In the genomic region with DNA sequence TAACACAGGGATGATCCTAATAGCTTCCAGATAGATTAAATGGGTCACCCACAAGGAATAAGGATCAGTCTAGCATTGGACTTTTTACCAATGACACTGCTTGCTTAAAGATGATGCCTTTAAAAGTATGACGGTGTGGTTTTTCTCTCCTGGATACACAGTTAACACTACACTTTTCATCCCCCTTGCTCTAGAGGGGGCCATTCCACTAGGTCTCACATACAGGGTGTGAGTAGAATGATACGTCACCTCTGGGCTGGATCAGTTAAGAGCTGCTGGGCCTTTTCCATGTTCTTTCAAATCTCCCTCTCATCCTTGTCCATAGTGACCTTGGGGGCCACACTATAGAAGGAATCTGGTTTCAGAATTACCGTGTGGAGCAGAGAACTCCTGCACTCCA, we compare ENCODE assay signal across 20 cellular contexts.
DNase-seq lines count a peak whose midpoint lies in the region; ATAC-seq and TF ChIP-seq lines count a peak whose summit lies in the region.
"Had no signal": no experiment of that assay in that cellular context is flagged by ENCODE, and none has a peak within 500 bp of the region (broad histone marks: within the 10 kb centered on the region; RNA-seq: fewer than 3 reads in every experiment).

No MANE protein-coding gene starts in this region.

- no peak overlapping the region for H2BK5ac ChIP-seq in H9 (ENCODE audit: insufficient read length, low read length)

- H3K9me3 Mint-ChIP-seq in H9 = no peaks in the 10 kb centered on the region
- H3K9me3 Mint-ChIP-seq in endodermal cell = no peaks in the 10 kb centered on the region
- no peaks in the 10 kb centered on the region for H3K9me3 Mint-ChIP-seq in stimulated activated naive B cell treated with anti-CD40 and anti-IgM and Interleukin-4, amounts not matched to agents 10 μg/mL and 1 μg/mL and 100 μg/mL, for 72 hours
- peaks cover 0 to 3% (median 0%) of the 10 kb centered on the region in 11 donors for H3K9me3 Mint-ChIP-seq in naive thymus-derived CD4-positive, alpha-beta T cell
- H3K9me3 Mint-ChIP-seq: CD4-positive, CD25-positive, alpha-beta regulatory T cell; CD8-positive, alpha-beta memory T cell; HFFc6 had no signal

- ATAC-seq in stimulated activated naive B cell treated with anti-CD40 and anti-IgM and Interleukin-4, amounts not matched to agents 10 μg/mL and 1 μg/mL and 100 μg/mL, for 72 hours (replicated peaks) = no peak
- no peak for ATAC-seq in naive thymus-derived CD4-positive, alpha-beta T cell
- ATAC-seq: A549 had no signal

- no peak overlapping the region for H2BK12ac ChIP-seq in H9 (ENCODE audit: insufficient read length, low read depth, low read length)

- CTCF ChIA-PET in naive thymus-derived CD4-positive, alpha-beta T cell (lab: Charles Lee) = no interaction called here

- no peak overlapping the region for H3K4me3 ChIP-seq in BE2C (ENCODE audit: low read depth, low read length)
- no peak overlapping the region for H3K4me3 ChIP-seq in OCI-LY3 (ENCODE audit: low read length)
- H3K4me3 ChIP-seq in endodermal cell (ENCODE audit: low read length) = no peak overlapping the region
- H3K4me3 ChIP-seq in naive thymus-derived CD4-positive, alpha-beta T cell (ENCODE audit: low read length) = no peak overlapping the region
- H3K4me3 ChIP-seq: A549, BLaER1, GM23248 had no signal

- no peak overlapping the region for H2AK5ac ChIP-seq in H9 (ENCODE audit: insufficient read length, low read length)

- H3K9me3 ChIP-seq in BE2C (no peaks in the 10 kb centered on the region), H9 (ENCODE audit: control insufficient read depth, low read depth, low read length) (no peaks in the 10 kb centered on the region), OCI-LY3 (ENCODE audit: insufficient read depth, low read length) (no peaks in the 10 kb centered on the region), endodermal cell (ENCODE audit: control insufficient read depth, low read length) (no peaks in the 10 kb centered on the region)
- no peaks in the 10 kb centered on the region for H3K9me3 ChIP-seq in naive thymus-derived CD4-positive, alpha-beta T cell (ENCODE audit: control insufficient read depth in 2 of 3, low read length in 3 of 3)
- H3K9me3 ChIP-seq: A549, BLaER1 had no signal

- H3K27ac ChIP-seq in H9 (ENCODE audit: insufficient read length, low read depth, low read length) (no peak overlapping the region), OCI-LY3 (ENCODE audit: low read length) (no peak overlapping the region), endodermal cell (ENCODE audit: low read depth, low read length) (no peak overlapping the region)
- H3K27ac ChIP-seq in naive thymus-derived CD4-positive, alpha-beta T cell (ENCODE audit: low read depth, low read length) = no peak overlapping the region
- H3K27ac ChIP-seq: 22Rv1, A549, BLaER1, GM23248 had no signal

- no peak overlapping the region for H4K5ac ChIP-seq in H9 (ENCODE audit: insufficient read length, low read depth, low read length)

- H3K36me3 Mint-ChIP-seq in H9 (ENCODE audit: insufficient read depth in 1 of 3, low read depth in 3 of 3) (no peaks in the 10 kb centered on the region), endodermal cell (ENCODE audit: low read depth) (no peaks in the 10 kb centered on the region)
- no peaks in the 10 kb centered on the region for H3K36me3 Mint-ChIP-seq in stimulated activated naive B cell treated with anti-CD40 and anti-IgM and Interleukin-4, amounts not matched to agents 10 μg/mL and 1 μg/mL and 100 μg/mL, for 72 hours
- no peaks in the 10 kb centered on the region for H3K36me3 Mint-ChIP-seq in naive thymus-derived CD4-positive, alpha-beta T cell
- H3K36me3 Mint-ChIP-seq: CD4-positive, CD25-positive, alpha-beta regulatory T cell; CD8-positive, alpha-beta memory T cell had no signal

- POLR2A ChIA-PET in naive thymus-derived CD4-positive, alpha-beta T cell (lab: Charles Lee) = no interaction called here

- H2BK15ac ChIP-seq in H9 (ENCODE audit: low read depth, low read length) = no peak overlapping the region

- H3K4me1 Mint-ChIP-seq in H9 (peaks cover 13 to 16% of the 10 kb centered on the region in 2 experiments), endodermal cell (peaks cover 22% of the 10 kb centered on the region)
- H3K4me1 Mint-ChIP-seq in stimulated activated naive B cell treated with anti-CD40 and anti-IgM and Interleukin-4, amounts not matched to agents 10 μg/mL and 1 μg/mL and 100 μg/mL, for 72 hours = no peaks in the 10 kb centered on the region
- H3K4me1 Mint-ChIP-seq in naive thymus-derived CD4-positive, alpha-beta T cell = peaks cover 0 to 16% (median 0%) of the 10 kb centered on the region in 7 donors
- H3K4me1 Mint-ChIP-seq: CD4-positive, CD25-positive, alpha-beta regulatory T cell had no signal

- intact Hi-C loops in naive thymus-derived CD4-positive, alpha-beta T cell (cut with micrococcal nuclease) = no loop called here

- no peak overlapping the region for H3T11ph ChIP-seq in H9 (ENCODE audit: low read length)

- no peaks in the 10 kb centered on the region for H4K20me1 ChIP-seq in H9 (ENCODE audit: control insufficient read depth, insufficient read depth, insufficient read length)
- no peaks in the 10 kb centered on the region for H4K20me1 ChIP-seq in OCI-LY3 (ENCODE audit: insufficient read depth, low read length)
- H4K20me1 ChIP-seq: BLaER1 had no signal

- H4K91ac ChIP-seq in H9 (ENCODE audit: insufficient read length, low read depth, low read length) = no peak overlapping the region

- H3K36me3 ChIP-seq in BE2C (no peaks in the 10 kb centered on the region), OCI-LY3 (replicated peaks; ENCODE audit: low read depth, low read length) (no peaks in the 10 kb centered on the region), endodermal cell (ENCODE audit: control insufficient read depth, insufficient read depth, low read length) (no peaks in the 10 kb centered on the region)
- no peaks in the 10 kb centered on the region for H3K36me3 ChIP-seq in naive thymus-derived CD4-positive, alpha-beta T cell (ENCODE audit: control insufficient read depth in 2 of 3, insufficient read depth in 3 of 3, low read length in 3 of 3)
- H3K36me3 ChIP-seq: BLaER1 had no signal

- H2BK20ac ChIP-seq in H9 (ENCODE audit: low read depth, low read length, poor library complexity, severe bottlenecking) = no peak overlapping the region

- H2AFZ ChIP-seq in H9 (ENCODE audit: low read length) (no peak overlapping the region), OCI-LY3 (ENCODE audit: low read depth, low read length) (no peak overlapping the region)
- H2AFZ ChIP-seq: GM23248 had no signal

- H3K9ac ChIP-seq in H9 (ENCODE audit: extremely low read depth, insufficient read length, low read length) (no peak overlapping the region), OCI-LY3 (ENCODE audit: low read length) (no peak overlapping the region), endodermal cell (ENCODE audit: extremely low read depth, low read length, poor library complexity, severe bottlenecking) (no peak overlapping the region)
- H3K9ac ChIP-seq: BLaER1, GM23248 had no signal

- no peaks in the 10 kb centered on the region for H3K4me1 ChIP-seq in BE2C
- H3K4me1 ChIP-seq in H9 (ENCODE audit: insufficient read depth, low read length) = peaks cover 5% of the 10 kb centered on the region; the same call in 1 of the 2 replicates
- no peaks in the 10 kb centered on the region for H3K4me1 ChIP-seq in OCI-LY3 (ENCODE audit: low read length)
- H3K4me1 ChIP-seq in endodermal cell (ENCODE audit: control insufficient read depth, insufficient read depth, low read length) = no peaks in the 10 kb centered on the region
- H3K4me1 ChIP-seq in naive thymus-derived CD4-positive, alpha-beta T cell (ENCODE audit: control insufficient read depth in 2 of 2, insufficient read depth in 2 of 2, low read length in 2 of 2) = peaks cover 0 to 19% of the 10 kb centered on the region in 2 donors
- H3K4me1 ChIP-seq: A549 had no signal

- no peak overlapping the region for H3K18ac ChIP-seq in H9 (ENCODE audit: insufficient read length, low read depth, low read length)

- H3K27ac Mint-ChIP-seq in H9 (no peak overlapping the region), endodermal cell (no peak overlapping the region)
- H3K27ac Mint-ChIP-seq in stimulated activated naive B cell treated with anti-CD40 and anti-IgM and Interleukin-4, amounts not matched to agents 10 μg/mL and 1 μg/mL and 100 μg/mL, for 72 hours = no peak overlapping the region
- H3K27ac Mint-ChIP-seq in naive thymus-derived CD4-positive, alpha-beta T cell = no peak overlapping the region
- H3K27ac Mint-ChIP-seq: CD8-positive, alpha-beta memory T cell; HFFc6 had no signal

- WGBS in H9 (ENCODE audit: extremely low coverage, insufficient read length, low lambda C conversion rate) = no CpG with 5 or more reads among the region's 3 CpGs
- WGBS in endodermal cell (ENCODE audit: insufficient coverage in 1 of 2, insufficient read length in 1 of 2), 2 experiments = 94 to 100% methylated on average over 1 to 3 of the region's 3 CpGs

- no peaks in the 10 kb centered on the region for H3K79me2 ChIP-seq in H9 (ENCODE audit: insufficient read depth, low read length)
- no peaks in the 10 kb centered on the region for H3K79me2 ChIP-seq in OCI-LY3 (ENCODE audit: low read length)

- H3K27me3 ChIP-seq in BE2C (no peaks in the 10 kb centered on the region), H9 (ENCODE audit: insufficient read depth, low read length) (no peaks in the 10 kb centered on the region), OCI-LY3 (ENCODE audit: low read depth, low read length) (peaks cover 2% of the 10 kb centered on the region; the same call in 1 of the 2 replicates), endodermal cell (ENCODE audit: control insufficient read depth, insufficient read depth, low read length, poor library complexity, severe bottlenecking) (no peaks in the 10 kb centered on the region)
- no peaks in the 10 kb centered on the region for H3K27me3 ChIP-seq in naive thymus-derived CD4-positive, alpha-beta T cell (ENCODE audit: control insufficient read depth in 2 of 2, insufficient read depth in 2 of 2, low read length in 2 of 2)
- H3K27me3 ChIP-seq: BLaER1 had no signal

- H3K4me2 ChIP-seq in H9 (ENCODE audit: insufficient read depth, insufficient read length, low read length) (no peak overlapping the region), OCI-LY3 (ENCODE audit: low read length) (no peak overlapping the region)
- H3K4me2 ChIP-seq: A549, BLaER1 had no signal

- H3K23ac ChIP-seq in H9 (ENCODE audit: insufficient read length, low read depth, low read length) = no peak overlapping the region

- H3K27me3 Mint-ChIP-seq in H9 (ENCODE audit: low read depth) = peaks cover 2% of the 10 kb centered on the region; the same call in 1 of the 2 replicates
- peaks cover 8% of the 10 kb centered on the region for H3K27me3 Mint-ChIP-seq in endodermal cell (ENCODE audit: insufficient read depth)
- peaks cover 32 to 35% of the 10 kb centered on the region in 2 donors for H3K27me3 Mint-ChIP-seq in stimulated activated naive B cell treated with anti-CD40 and anti-IgM and Interleukin-4, amounts not matched to agents 10 μg/mL and 1 μg/mL and 100 μg/mL, for 72 hours
- peaks cover 14 to 37% (median 34%) of the 10 kb centered on the region in 5 donors for H3K27me3 Mint-ChIP-seq in naive thymus-derived CD4-positive, alpha-beta T cell

- no peak overlapping the region for H4K8ac ChIP-seq in H9 (replicated peaks; ENCODE audit: insufficient read length, low read depth, low read length)

- DNase-seq in BE2C (no peak), H9 (no peak), endodermal cell (peak; percentile 28), NCI-H446 treated with DMSO at 0.1 percent for 48 hours (lab: John Stamatoyannopoulos, UW) (no peak)
- DNase-seq in stimulated activated naive B cell treated with anti-CD40 and anti-IgM and Interleukin-4, amounts not matched to agents 10 μg/mL and 1 μg/mL and 100 μg/mL, for 72 hours = no peak
- DNase-seq in activated T-cell treated with anti-CD3 and anti-CD28 coated beads, Interleukin-2, amount 50 U/mL, for 48 hours = no peak
- no peak for DNase-seq in naive thymus-derived CD4-positive, alpha-beta T cell
- DNase-seq: AML-193; CD4-positive, CD25-positive, alpha-beta regulatory T cell; CD8-positive, alpha-beta memory T cell; COR-L47; GM23248; HCEC 1CT; HFFc6; IMR-90; KBM-7 had no signal

- H3K56ac ChIP-seq in H9 (ENCODE audit: insufficient read length, low read depth, low read length) = no peak overlapping the region

- TF ChIP-seq CTCF in BE2C (IDR thresholded peaks at IDR 0.05; ENCODE audit: low read depth, low read length) = peak; percentile 2; the same call in 1 of the 2 replicates
- peak; percentile 16; the same call in 1 of the 3 replicates for TF ChIP-seq CTCF in H9 (conservative IDR thresholded peaks at IDR 0.05)
- peak; percentile 19; the same call in 1 of the 2 replicates for TF ChIP-seq CTCF in OCI-LY3 (IDR thresholded peaks at IDR 0.05; ENCODE audit: low read depth, low read length)
- peak; percentile 34 for TF ChIP-seq CTCF in endodermal cell (conservative IDR thresholded peaks at IDR 0.05)

- no peak overlapping the region for H3K14ac ChIP-seq in H9 (ENCODE audit: insufficient read depth, low read length)

- no peak overlapping the region for H3K4me3 Mint-ChIP-seq in H9
- H3K4me3 Mint-ChIP-seq in endodermal cell = no peak overlapping the region
- H3K4me3 Mint-ChIP-seq in stimulated activated naive B cell treated with anti-CD40 and anti-IgM and Interleukin-4, amounts not matched to agents 10 μg/mL and 1 μg/mL and 100 μg/mL, for 72 hours = no peak overlapping the region
- no peak overlapping the region for H3K4me3 Mint-ChIP-seq in naive thymus-derived CD4-positive, alpha-beta T cell
- H3K4me3 Mint-ChIP-seq: CD4-positive, CD25-positive, alpha-beta regulatory T cell; CD8-positive, alpha-beta memory T cell; HFFc6 had no signal

- no peaks in the 10 kb centered on the region for H3K23me2 ChIP-seq in H9 (ENCODE audit: insufficient read length, low read depth, low read length, poor library complexity, severe bottlenecking)

- H3K79me1 ChIP-seq in H9 (ENCODE audit: insufficient read depth, low read depth, low read length, poor library complexity, severe bottlenecking) = no peaks in the 10 kb centered on the region

- H3K4ac ChIP-seq in H9 (ENCODE audit: low read depth, low read length) = no peak overlapping the region

- no peak overlapping the region for H2BK120ac ChIP-seq in H9 (ENCODE audit: low read depth, low read length, poor library complexity, severe bottlenecking)
